Comparison of ENCODE assay signal across 8 cellular contexts in the genomic region with DNA sequence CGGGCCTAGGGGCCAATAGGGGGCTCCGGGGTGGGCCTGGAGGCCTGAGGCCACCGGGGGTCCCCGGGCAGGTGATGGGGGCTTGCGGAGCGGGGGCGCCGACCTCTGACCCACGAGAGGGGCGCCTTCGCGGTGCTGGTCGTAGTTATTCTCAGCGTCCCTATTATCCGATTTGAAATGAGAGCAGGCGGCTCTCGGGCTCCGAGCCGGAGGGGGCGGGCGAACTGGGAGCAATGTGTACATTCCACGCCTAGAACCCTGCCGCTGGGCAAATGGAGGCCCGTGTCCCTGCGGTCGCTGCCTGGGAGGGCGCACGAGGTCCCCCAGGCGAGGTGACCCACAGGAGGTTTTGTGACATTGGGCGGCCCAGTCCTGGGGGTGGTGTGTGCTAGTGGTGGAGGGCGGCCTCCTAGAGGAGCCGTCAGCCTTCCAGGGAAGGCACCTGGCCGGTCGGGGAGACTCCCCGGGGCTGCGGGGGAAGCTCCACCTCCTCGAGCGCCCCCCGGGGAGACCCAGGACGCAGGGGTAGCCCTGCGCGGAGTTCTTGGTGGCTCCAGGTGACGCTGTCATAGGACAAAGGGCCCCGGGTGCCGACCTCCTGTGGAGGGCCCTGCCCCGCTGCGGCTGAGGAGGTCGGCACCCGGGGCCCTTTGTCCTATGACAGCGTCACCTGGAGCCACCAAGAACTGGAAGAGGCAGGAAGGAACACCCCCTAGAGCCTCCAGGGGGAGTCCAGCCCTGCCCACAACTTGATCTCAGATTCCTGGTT.
DNase-seq lines count a peak whose midpoint lies in the region; ATAC-seq and TF ChIP-seq lines count a peak whose summit lies in the region.

No MANE protein-coding gene starts in this region.

- no peaks in the 10 kb centered on the region for H3K27me3 Mint-ChIP-seq in memory B cell

- H3K27me3 ChIP-seq in BE2C, result no peaks in the 10 kb centered on the region
- no peaks in the 10 kb centered on the region for H3K27me3 ChIP-seq in duodenal mucosa (ENCODE audit: control insufficient read depth in 1 of 2, insufficient read depth in 2 of 2, low read length in 2 of 2)

- H3K9me3 Mint-ChIP-seq in memory B cell, result no peaks in the 10 kb centered on the region
- H3K9me3 Mint-ChIP-seq in stimulated activated effector memory CD8-positive, alpha-beta T cell treated with anti-CD3 and anti-CD28 coated beads, Interleukin-12 subunit alpha, Interleukin-12 subunit beta, amount 100 ng/mL, for 72 hours, result no peaks in the 10 kb centered on the region

- H3K9me3 ChIP-seq in BE2C (no peaks in the 10 kb centered on the region), duodenal mucosa (ENCODE audit: control insufficient read depth in 1 of 2, low read length in 2 of 2) (no peaks in the 10 kb centered on the region)

- peak overlapping the region; percentile 48 to 54 for H3K9ac ChIP-seq in duodenal mucosa (ENCODE audit: low read depth in 1 of 2, low read length in 2 of 2)

- H3K27ac ChIP-seq in duodenal mucosa (ENCODE audit: low read depth, low read length), result peak overlapping the region; percentile 85

- peaks cover 2% of the 10 kb centered on the region for H3K4me1 Mint-ChIP-seq in memory B cell
- H3K4me1 Mint-ChIP-seq in stimulated activated effector memory CD8-positive, alpha-beta T cell treated with anti-CD3 and anti-CD28 coated beads, Interleukin-12 subunit alpha, Interleukin-12 subunit beta, amount 100 ng/mL, for 72 hours, result peaks cover 10% of the 10 kb centered on the region

- H3K4me1 ChIP-seq in BE2C (no peaks in the 10 kb centered on the region), duodenal mucosa (ENCODE audit: control insufficient read depth in 1 of 2, insufficient read depth in 2 of 2, low read length in 2 of 2) (no peaks in the 10 kb centered on the region)

- no peak overlapping the region for H3K27ac Mint-ChIP-seq in memory B cell
- H3K27ac Mint-ChIP-seq in stimulated activated effector memory CD8-positive, alpha-beta T cell treated with anti-CD3 and anti-CD28 coated beads, Interleukin-12 subunit alpha, Interleukin-12 subunit beta, amount 100 ng/mL, for 72 hours, result peak overlapping the region; percentile 75

- no peaks in the 10 kb centered on the region for H3K36me3 ChIP-seq in BE2C
- peaks cover 0 to 4% of the 10 kb centered on the region in 2 donors for H3K36me3 ChIP-seq in duodenal mucosa (ENCODE audit: control insufficient read depth in 1 of 2, insufficient read depth in 2 of 2, low read length in 2 of 2)

- peak; percentile 11 for ATAC-seq in GM19438 (IDR thresholded peaks at IDR 0.05; ENCODE audit: low read depth, unreplicated experiment)
- ATAC-seq in memory B cell (ENCODE audit: low read depth), result no peak
- ATAC-seq in stimulated activated effector memory CD8-positive, alpha-beta T cell treated with anti-CD3 and anti-CD28 coated beads, Interleukin-12 subunit alpha, Interleukin-12 subunit beta, amount 100 ng/mL, for 72 hours, result no peak

- peak; percentile 11; the same call in 1 of the 2 replicates for TF ChIP-seq CTCF in BE2C (IDR thresholded peaks at IDR 0.05; ENCODE audit: low read depth, low read length)

- peak overlapping the region; percentile 53 for H3K4me3 ChIP-seq in BE2C (ENCODE audit: low read depth, low read length)
- H3K4me3 ChIP-seq in duodenal mucosa (ENCODE audit: low read depth in 1 of 2, low read length in 2 of 2), result peak overlapping the region; percentile 60 to 62

- peaks cover 4% of the 10 kb centered on the region for H3K36me3 Mint-ChIP-seq in memory B cell
- H3K36me3 Mint-ChIP-seq in stimulated activated effector memory CD8-positive, alpha-beta T cell treated with anti-CD3 and anti-CD28 coated beads, Interleukin-12 subunit alpha, Interleukin-12 subunit beta, amount 100 ng/mL, for 72 hours, result peaks cover 54% of the 10 kb centered on the region

- H3K4me3 Mint-ChIP-seq in memory B cell, result peak overlapping the region; percentile 70
- H3K4me3 Mint-ChIP-seq in stimulated activated effector memory CD8-positive, alpha-beta T cell treated with anti-CD3 and anti-CD28 coated beads, Interleukin-12 subunit alpha, Interleukin-12 subunit beta, amount 100 ng/mL, for 72 hours, result peak overlapping the region; percentile 86

- DNase-seq in BE2C, result peak; percentile 55
- DNase-seq in NCI-H146 (lab: John Stamatoyannopoulos, UW), result peak; percentile 88
- peak; percentile 48 for DNase-seq in activated CD4-positive, alpha-beta T cell treated with anti-CD3 and anti-CD28 coated beads for 48 hours
- DNase-seq in memory B cell (ENCODE audit: low spot score in 2 of 2), result peak; percentile 2 to 55
- DNase-seq in stimulated activated effector memory CD8-positive, alpha-beta T cell treated with anti-CD3 and anti-CD28 coated beads, Interleukin-12 subunit alpha, Interleukin-12 subunit beta, amount 100 ng/mL, for 72 hours (ENCODE audit: low spot score in 2 of 2), result peak in 1 of 2 donors; percentile 60
- DNase-seq in HPDE6-E6E7 (ENCODE audit: extremely low spot score), result no peak
